ENCODE assay signal across 3 cellular contexts in the genomic region with DNA sequence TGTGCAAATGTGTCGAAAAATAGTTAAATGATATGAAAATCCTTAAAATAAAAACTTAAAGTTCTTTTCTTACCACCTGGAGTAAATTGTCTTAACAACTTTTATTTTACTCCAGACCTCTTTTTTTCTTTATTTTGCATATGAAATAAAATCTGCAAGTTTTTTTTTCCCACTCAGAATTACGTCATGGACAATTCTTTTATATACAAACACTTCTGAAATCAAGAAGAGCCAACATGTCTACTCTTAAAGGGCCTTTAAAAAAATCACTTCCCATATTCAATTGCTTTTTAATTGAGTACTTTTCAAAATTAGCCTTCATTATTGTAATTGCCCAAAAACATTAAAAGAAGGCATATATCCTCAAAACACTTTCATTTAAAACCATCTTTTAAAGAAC.
TF ChIP-seq lines count a peak whose summit lies in the region.

No MANE protein-coding gene starts in this region.

TF ChIP-seq in SK-N-SH, 30 proteins besides CTCF, POLR2A, EP300 and RAD21:
- TF ChIP-seq, protein P1, sequence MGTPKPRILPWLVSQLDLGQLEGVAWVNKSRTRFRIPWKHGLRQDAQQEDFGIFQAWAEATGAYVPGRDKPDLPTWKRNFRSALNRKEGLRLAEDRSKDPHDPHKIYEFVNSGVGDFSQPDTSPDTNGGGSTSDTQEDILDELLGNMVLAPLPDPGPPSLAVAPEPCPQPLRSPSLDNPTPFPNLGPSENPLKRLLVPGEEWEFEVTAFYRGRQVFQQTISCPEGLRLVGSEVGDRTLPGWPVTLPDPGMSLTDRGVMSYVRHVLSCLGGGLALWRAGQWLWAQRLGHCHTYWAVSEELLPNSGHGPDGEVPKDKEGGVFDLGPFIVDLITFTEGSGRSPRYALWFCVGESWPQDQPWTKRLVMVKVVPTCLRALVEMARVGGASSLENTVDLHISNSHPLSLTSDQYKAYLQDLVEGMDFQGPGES (IDR thresholded peaks at IDR 0.05; ENCODE audit: low read depth, low read length): no peak
- TF ChIP-seq TAF1 (IDR thresholded peaks at IDR 0.05; ENCODE audit: borderline replicate concordance, low read depth, low read length): no peak
- TF ChIP-seq, protein P2, sequence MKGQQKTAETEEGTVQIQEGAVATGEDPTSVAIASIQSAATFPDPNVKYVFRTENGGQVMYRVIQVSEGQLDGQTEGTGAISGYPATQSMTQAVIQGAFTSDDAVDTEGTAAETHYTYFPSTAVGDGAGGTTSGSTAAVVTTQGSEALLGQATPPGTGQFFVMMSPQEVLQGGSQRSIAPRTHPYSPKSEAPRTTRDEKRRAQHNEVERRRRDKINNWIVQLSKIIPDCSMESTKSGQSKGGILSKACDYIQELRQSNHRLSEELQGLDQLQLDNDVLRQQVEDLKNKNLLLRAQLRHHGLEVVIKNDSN (IDR thresholded peaks at IDR 0.05; ENCODE audit: borderline replicate concordance, low read depth): no peak
- TF ChIP-seq TEAD4 (IDR thresholded peaks at IDR 0.05; ENCODE audit: borderline replicate concordance, insufficient read depth): no peak
- no peak for TF ChIP-seq GATA2 (CRISPR knock-in tag; IDR thresholded peaks at IDR 0.05)
- no peak for TF ChIP-seq MEF2A (IDR thresholded peaks at IDR 0.05; ENCODE audit: borderline replicate concordance, low read depth)
- no peak for TF ChIP-seq FOXM1 (IDR thresholded peaks at IDR 0.05; ENCODE audit: low read depth)
- TF ChIP-seq, protein P3, sequence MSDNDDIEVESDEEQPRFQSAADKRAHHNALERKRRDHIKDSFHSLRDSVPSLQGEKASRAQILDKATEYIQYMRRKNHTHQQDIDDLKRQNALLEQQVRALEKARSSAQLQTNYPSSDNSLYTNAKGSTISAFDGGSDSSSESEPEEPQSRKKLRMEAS (IDR thresholded peaks at IDR 0.05; ENCODE audit: low read depth): no peak
- no peak for TF ChIP-seq YY1 (IDR thresholded peaks at IDR 0.05; ENCODE audit: low read depth)
- TF ChIP-seq CHD2 (IDR thresholded peaks at IDR 0.05; ENCODE audit: low read length, partially characterized antibody): no peak
- TF ChIP-seq, protein P4, sequence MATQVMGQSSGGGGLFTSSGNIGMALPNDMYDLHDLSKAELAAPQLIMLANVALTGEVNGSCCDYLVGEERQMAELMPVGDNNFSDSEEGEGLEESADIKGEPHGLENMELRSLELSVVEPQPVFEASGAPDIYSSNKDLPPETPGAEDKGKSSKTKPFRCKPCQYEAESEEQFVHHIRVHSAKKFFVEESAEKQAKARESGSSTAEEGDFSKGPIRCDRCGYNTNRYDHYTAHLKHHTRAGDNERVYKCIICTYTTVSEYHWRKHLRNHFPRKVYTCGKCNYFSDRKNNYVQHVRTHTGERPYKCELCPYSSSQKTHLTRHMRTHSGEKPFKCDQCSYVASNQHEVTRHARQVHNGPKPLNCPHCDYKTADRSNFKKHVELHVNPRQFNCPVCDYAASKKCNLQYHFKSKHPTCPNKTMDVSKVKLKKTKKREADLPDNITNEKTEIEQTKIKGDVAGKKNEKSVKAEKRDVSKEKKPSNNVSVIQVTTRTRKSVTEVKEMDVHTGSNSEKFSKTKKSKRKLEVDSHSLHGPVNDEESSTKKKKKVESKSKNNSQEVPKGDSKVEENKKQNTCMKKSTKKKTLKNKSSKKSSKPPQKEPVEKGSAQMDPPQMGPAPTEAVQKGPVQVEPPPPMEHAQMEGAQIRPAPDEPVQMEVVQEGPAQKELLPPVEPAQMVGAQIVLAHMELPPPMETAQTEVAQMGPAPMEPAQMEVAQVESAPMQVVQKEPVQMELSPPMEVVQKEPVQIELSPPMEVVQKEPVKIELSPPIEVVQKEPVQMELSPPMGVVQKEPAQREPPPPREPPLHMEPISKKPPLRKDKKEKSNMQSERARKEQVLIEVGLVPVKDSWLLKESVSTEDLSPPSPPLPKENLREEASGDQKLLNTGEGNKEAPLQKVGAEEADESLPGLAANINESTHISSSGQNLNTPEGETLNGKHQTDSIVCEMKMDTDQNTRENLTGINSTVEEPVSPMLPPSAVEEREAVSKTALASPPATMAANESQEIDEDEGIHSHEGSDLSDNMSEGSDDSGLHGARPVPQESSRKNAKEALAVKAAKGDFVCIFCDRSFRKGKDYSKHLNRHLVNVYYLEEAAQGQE (IDR thresholded peaks at IDR 0.05; ENCODE audit: low read depth, low read length): no peak
- no peak for TF ChIP-seq GABPA (IDR thresholded peaks at IDR 0.05; ENCODE audit: low read depth)
TF ChIP-seq in SK-N-SH: peak in this region for 0.

TF ChIP-seq in SK-N-SH treated with all-trans-retinoic acid at 6 μM for 48 hours, 23 proteins besides CTCF, POLR2A, EP300 and RAD21:
- TF ChIP-seq BACH2 (CRISPR knock-in tag; IDR thresholded peaks at IDR 0.05; ENCODE audit: borderline replicate concordance) (no peak), ESRRG (CRISPR knock-in tag; IDR thresholded peaks at IDR 0.05) (no peak)

TF ChIP-seq in IMR-90, 13 proteins besides CTCF, POLR2A, EP300 and RAD21:
- TF ChIP-seq, protein P5, sequence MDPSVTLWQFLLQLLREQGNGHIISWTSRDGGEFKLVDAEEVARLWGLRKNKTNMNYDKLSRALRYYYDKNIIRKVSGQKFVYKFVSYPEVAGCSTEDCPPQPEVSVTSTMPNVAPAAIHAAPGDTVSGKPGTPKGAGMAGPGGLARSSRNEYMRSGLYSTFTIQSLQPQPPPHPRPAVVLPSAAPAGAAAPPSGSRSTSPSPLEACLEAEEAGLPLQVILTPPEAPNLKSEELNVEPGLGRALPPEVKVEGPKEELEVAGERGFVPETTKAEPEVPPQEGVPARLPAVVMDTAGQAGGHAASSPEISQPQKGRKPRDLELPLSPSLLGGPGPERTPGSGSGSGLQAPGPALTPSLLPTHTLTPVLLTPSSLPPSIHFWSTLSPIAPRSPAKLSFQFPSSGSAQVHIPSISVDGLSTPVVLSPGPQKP (IDR thresholded peaks at IDR 0.05; ENCODE audit: borderline replicate concordance, low read depth, low read length): no peak
- TF ChIP-seq NFE2L2 (IDR thresholded peaks at IDR 0.05; ENCODE audit: low read depth, low read length): no peak
